ENCODE assay signal across 14 cellular contexts in the genomic region with DNA sequence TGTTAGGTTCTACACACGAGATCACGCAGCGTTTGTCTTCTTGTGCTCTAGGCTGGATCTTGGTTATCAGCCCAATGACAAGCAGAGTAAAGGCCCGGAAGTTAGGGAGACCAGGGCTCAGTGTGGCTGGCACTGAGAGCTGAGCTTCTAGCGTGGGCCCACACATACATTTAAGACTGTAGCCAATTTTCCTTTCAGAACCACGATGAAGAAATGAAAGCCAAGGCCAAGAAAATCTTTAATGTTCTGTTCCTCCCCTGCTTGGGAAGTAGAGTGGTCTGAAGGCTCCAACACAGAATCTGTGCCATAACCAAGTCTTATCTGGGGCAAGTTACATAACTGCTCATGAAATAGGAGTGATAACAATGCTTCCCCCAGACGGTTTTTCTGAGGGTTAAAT. TPM values are rescaled to one million over a fixed set of nuclear protein-coding genes. Genes with fewer than 3 reads are reported as not detected.
DNase-seq lines count a peak whose midpoint lies in the region; ATAC-seq and TF ChIP-seq lines count a peak whose summit lies in the region.
"Had no signal": no experiment of that assay in that cellular context is flagged by ENCODE, and none has a peak within 500 bp of the region (broad histone marks: within the 10 kb centered on the region; RNA-seq: fewer than 3 reads in every experiment).

No MANE protein-coding gene starts in this region.

- H4K20me1 ChIP-seq in DND-41 (ENCODE audit: insufficient read depth, low read length) (peaks cover 30% of the 10 kb centered on the region), osteoblast (ENCODE audit: insufficient read depth, low read length) (peaks cover 3% of the 10 kb centered on the region)

- no peak for DNase-seq in DND-41
- peak; percentile 43 for DNase-seq in NB4 (ENCODE audit: low read depth)
- DNase-seq in effector memory CD8-positive, alpha-beta T cell: no peak
- DNase-seq in osteoblast (ENCODE audit: insufficient read length, low spot score, missing footprints): no peak
- no peak for DNase-seq in SHP77 treated with DMSO at 0.1 percent for 48 hours (lab: John Stamatoyannopoulos, UW)
- DNase-seq in NCI-H1930 (lab: John Stamatoyannopoulos, UW): no peak
- no peak for DNase-seq in effector memory CD4-positive, alpha-beta T cell
- DNase-seq: CD4-positive, CD25-positive, alpha-beta regulatory T cell; gastrocnemius medialis; naive B cell; NCI-H2081; SIG-M5; stimulated activated naive CD8-positive, alpha-beta T cell treated with anti-CD3 and anti-CD28 coated beads, Interleukin-15, amount 100 ng/mL, for 72 hours had no signal

- no peaks in the 10 kb centered on the region for H3K9me3 Mint-ChIP-seq in effector memory CD8-positive, alpha-beta T cell
- H3K9me3 Mint-ChIP-seq: CD4-positive, CD25-positive, alpha-beta regulatory T cell; naive B cell; stimulated activated naive CD8-positive, alpha-beta T cell treated with anti-CD3 and anti-CD28 coated beads, Interleukin-15, amount 100 ng/mL, for 72 hours had no signal

- H3K4me3 Mint-ChIP-seq in effector memory CD8-positive, alpha-beta T cell: no peak overlapping the region
- H3K4me3 Mint-ChIP-seq: CD4-positive, CD25-positive, alpha-beta regulatory T cell; naive B cell; stimulated activated naive CD8-positive, alpha-beta T cell treated with anti-CD3 and anti-CD28 coated beads, Interleukin-15, amount 100 ng/mL, for 72 hours had no signal

- H3K36me3 ChIP-seq in DND-41 (ENCODE audit: insufficient read depth, low read length) (peaks cover 53% of the 10 kb centered on the region), osteoblast (ENCODE audit: insufficient read depth, low read length) (no peaks in the 10 kb centered on the region)
- H3K36me3 ChIP-seq in effector memory CD4-positive, alpha-beta T cell (ENCODE audit: control insufficient read depth, insufficient read depth, low read length): no peaks in the 10 kb centered on the region
- H3K36me3 ChIP-seq: gastrocnemius medialis had no signal

- peak overlapping the region; percentile 22 for H3K27ac ChIP-seq in DND-41 (ENCODE audit: low read length)
- H3K27ac ChIP-seq in osteoblast (ENCODE audit: low read depth, low read length): peak overlapping the region; percentile 24
- H3K27ac ChIP-seq in effector memory CD4-positive, alpha-beta T cell (ENCODE audit: insufficient read depth, low read length, poor library complexity, severe bottlenecking): no peak overlapping the region
- H3K27ac ChIP-seq: gastrocnemius medialis had no signal

- peak overlapping the region; percentile 36 for H3K4me2 ChIP-seq in DND-41 (ENCODE audit: insufficient read depth, low read length)
- H3K4me2 ChIP-seq in osteoblast (ENCODE audit: insufficient read depth, low read length): no peak overlapping the region

- no peak for TF ChIP-seq POLR2A in NB4 (IDR thresholded peaks at IDR 0.05; ENCODE audit: extremely low read depth, insufficient read length)

- H3K4me1 ChIP-seq in DND-41 (ENCODE audit: insufficient read depth, low read length) (peaks cover 46% of the 10 kb centered on the region), osteoblast (ENCODE audit: insufficient read depth, low read length) (peaks cover 47% of the 10 kb centered on the region)
- peaks cover 5% of the 10 kb centered on the region for H3K4me1 ChIP-seq in effector memory CD4-positive, alpha-beta T cell (ENCODE audit: control insufficient read depth, insufficient read depth, low read length, poor library complexity, severe bottlenecking)

- no peak overlapping the region for H3K4me3 ChIP-seq in DND-41 (ENCODE audit: low read depth in 1 of 2, low read length in 2 of 2)
- peak overlapping the region; percentile 23 for H3K4me3 ChIP-seq in NB4 (ENCODE audit: low read depth, low read length)
- no peak overlapping the region for H3K4me3 ChIP-seq in osteoblast (ENCODE audit: insufficient read depth, low read length)
- H3K4me3 ChIP-seq in effector memory CD4-positive, alpha-beta T cell (ENCODE audit: insufficient read depth, low read depth, low read length, poor library complexity, severe bottlenecking): no peak overlapping the region
- H3K4me3 ChIP-seq: gastrocnemius medialis had no signal

- H2AFZ ChIP-seq in DND-41 (ENCODE audit: low read depth, low read length): no peak overlapping the region
- no peak overlapping the region for H2AFZ ChIP-seq in osteoblast (ENCODE audit: low read length)

- no peaks in the 10 kb centered on the region for H3K27me3 Mint-ChIP-seq in effector memory CD8-positive, alpha-beta T cell
- H3K27me3 Mint-ChIP-seq: CD4-positive, CD25-positive, alpha-beta regulatory T cell; stimulated activated naive CD8-positive, alpha-beta T cell treated with anti-CD3 and anti-CD28 coated beads, Interleukin-15, amount 100 ng/mL, for 72 hours had no signal

- H3K27me3 ChIP-seq in DND-41 (ENCODE audit: insufficient read depth, low read length, poor library complexity) (no peaks in the 10 kb centered on the region), osteoblast (ENCODE audit: insufficient read depth, low read length) (no peaks in the 10 kb centered on the region)
- H3K27me3 ChIP-seq in effector memory CD4-positive, alpha-beta T cell (replicated peaks; ENCODE audit: control insufficient read depth, insufficient read depth, low read length, poor library complexity, severe bottlenecking): no peaks in the 10 kb centered on the region
- H3K27me3 ChIP-seq: gastrocnemius medialis had no signal

- H3K79me2 ChIP-seq in DND-41 (ENCODE audit: insufficient read depth, low read length): peaks cover 87% of the 10 kb centered on the region
- peaks cover 47% of the 10 kb centered on the region for H3K79me2 ChIP-seq in osteoblast (ENCODE audit: insufficient read depth, low read length)

- H3K9me3 ChIP-seq in DND-41 (ENCODE audit: insufficient read depth, low read length, severe bottlenecking): no peaks in the 10 kb centered on the region
- H3K9me3 ChIP-seq in osteoblast (ENCODE audit: low read depth, low read length): no peaks in the 10 kb centered on the region
- H3K9me3 ChIP-seq in effector memory CD4-positive, alpha-beta T cell (ENCODE audit: control insufficient read depth, low read length): no peaks in the 10 kb centered on the region
- H3K9me3 ChIP-seq: gastrocnemius medialis had no signal

- peak overlapping the region; percentile 1 to 12 for H3K27ac Mint-ChIP-seq in effector memory CD8-positive, alpha-beta T cell
- H3K27ac Mint-ChIP-seq: naive B cell; stimulated activated naive CD8-positive, alpha-beta T cell treated with anti-CD3 and anti-CD28 coated beads, Interleukin-15, amount 100 ng/mL, for 72 hours had no signal

- ATAC-seq in DND-41 (ENCODE audit: insufficient read depth, low read depth) (no peak), GM21381 (IDR thresholded peaks at IDR 0.05; ENCODE audit: unreplicated experiment) (no peak)
- ATAC-seq in effector memory CD8-positive, alpha-beta T cell (replicated peaks): no peak
- ATAC-seq: gastrocnemius medialis; stimulated activated naive CD8-positive, alpha-beta T cell treated with anti-CD3 and anti-CD28 coated beads, Interleukin-15, amount 100 ng/mL, for 72 hours had no signal

- TF ChIP-seq CTCF in DND-41 (IDR thresholded peaks at IDR 0.05; ENCODE audit: borderline replicate concordance, extremely low read depth, low read length, poor library complexity, severe bottlenecking) (no peak), NB4 (IDR thresholded peaks at IDR 0.05; ENCODE audit: low read depth, low read length) (no peak), osteoblast (IDR thresholded peaks at IDR 0.05; ENCODE audit: extremely low read depth, low read depth, low read length) (no peak)

- H3K36me3 Mint-ChIP-seq in effector memory CD8-positive, alpha-beta T cell (ENCODE audit: insufficient read depth): peaks cover 5% of the 10 kb centered on the region

- H3K4me1 Mint-ChIP-seq in effector memory CD8-positive, alpha-beta T cell (ENCODE audit: low read depth in 2 of 2): peaks cover 15 to 32% of the 10 kb centered on the region in 2 donors

- no peak overlapping the region for H3K9ac ChIP-seq in DND-41 (ENCODE audit: low read depth, low read length)

RNA-seq across cellular contexts. Expression of a gene that starts 4.7 kb away (rescaled TPM):
- total RNA-seq in osteoblast: 11.8 and 13.8 TPM in 2 replicates

RNA-seq across cellular contexts. Expression of a gene that starts 47.0 kb away (rescaled TPM):
- total RNA-seq in osteoblast: 8.3 TPM in 2 replicates
